19 cellular contexts compared by ENCODE assay signal in the genomic region with DNA sequence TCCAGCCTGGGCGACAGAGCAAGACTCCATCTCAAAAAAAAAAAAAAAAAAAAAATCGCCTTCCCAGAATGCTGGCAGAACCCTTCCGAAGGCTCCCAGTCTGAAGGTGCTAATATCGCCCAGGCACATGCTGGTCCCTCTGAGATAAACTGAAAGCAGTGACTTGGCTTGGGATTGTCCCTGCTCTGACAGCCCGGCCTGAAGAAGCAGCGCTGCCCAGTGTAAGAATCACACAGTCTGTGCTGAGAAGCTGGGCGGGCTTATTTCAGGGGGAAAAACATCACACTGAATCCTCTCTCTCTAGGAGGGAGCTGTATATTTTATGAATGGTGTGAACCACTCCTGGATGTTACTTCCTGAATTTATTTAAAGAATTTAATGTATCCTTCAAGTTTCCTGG. TPM values are rescaled to one million over a fixed set of nuclear protein-coding genes. Genes with fewer than 3 reads are reported as not detected.
DNase-seq lines count a peak whose midpoint lies in the region; ATAC-seq and FAIRE-seq lines count a peak whose summit lies in the region.
"Had no signal": no experiment of that assay in that cellular context is flagged by ENCODE, and none has a peak within 500 bp of the region (broad histone marks: within the 10 kb centered on the region; RNA-seq: fewer than 3 reads in every experiment).

No MANE protein-coding gene starts in this region.

- peak overlapping the region; percentile 23 for H3K4me3 Mint-ChIP-seq in natural killer cell treated with Interleukin-12 subunit alpha and Interleukin-12 subunit beta and Interleukin-15 and Interleukin-18, amount 100 ng/mL, for 72 hours
- H3K4me3 Mint-ChIP-seq: activated CD4-positive, alpha-beta memory T cell treated with anti-CD3 and anti-CD28 coated beads for 36 hours; effector memory CD8-positive, alpha-beta T cell had no signal

- DNase-seq in GM18507 (ENCODE audit: extremely low spot score, insufficient read length, low read depth) (no peak), UCSD-AML1 (lab: John Stamatoyannopoulos, UW; ENCODE audit: unreplicated experiment) (peak; percentile 24), caudate nucleus (lab: John Stamatoyannopoulos, UW) (no peak), left colon (no peak), DMS 273 (lab: John Stamatoyannopoulos, UW; ENCODE audit: unreplicated experiment) (no peak)
- DNase-seq in natural killer cell treated with Interleukin-12 subunit alpha and Interleukin-12 subunit beta and Interleukin-15 and Interleukin-18, amount 100 ng/mL, for 72 hours (ENCODE audit: low spot score) = peak; percentile 69
- no peak for DNase-seq in activated CD8-positive, alpha-beta memory T cell treated with anti-CD3 and anti-CD28 coated beads for 24 hours
- DNase-seq: activated CD4-positive, alpha-beta memory T cell treated with anti-CD3 and anti-CD28 coated beads for 36 hours; activated effector memory CD4-positive, alpha-beta T cell treated with Interleukin-2 at 50 U/mL for 16 hours; BE2C; brain microvascular endothelial cell; effector memory CD8-positive, alpha-beta T cell; NCI-H2081; NCI-H774; psoas muscle; stimulated activated CD4-positive, alpha-beta T cell treated with anti-CD3 and anti-CD28 coated beads, Interleukin-1b, Interleukin-23, amount 100 ng/mL, for 48 hours had no signal

- intact Hi-C loops in left colon (cut with DNase I, micrococcal nuclease) = no loop called here

- no peak overlapping the region for H3K27ac ChIP-seq in caudate nucleus (ENCODE audit: low read depth, low read length)
- H3K27ac ChIP-seq: brain microvascular endothelial cell, psoas muscle had no signal

- peak; percentile 61 for FAIRE-seq in GM18507 (lab: Jason Lieb, UNC)
- FAIRE-seq: frontal cortex, K562 had no signal

- H3K4me1 Mint-ChIP-seq in natural killer cell treated with Interleukin-12 subunit alpha and Interleukin-12 subunit beta and Interleukin-15 and Interleukin-18, amount 100 ng/mL, for 72 hours (ENCODE audit: low read depth in 2 of 2) = peaks cover 27 to 32% of the 10 kb centered on the region in 2 donors

- no peaks in the 10 kb centered on the region for H3K9me3 Mint-ChIP-seq in natural killer cell treated with Interleukin-12 subunit alpha and Interleukin-12 subunit beta and Interleukin-15 and Interleukin-18, amount 100 ng/mL, for 72 hours
- H3K9me3 Mint-ChIP-seq: activated CD4-positive, alpha-beta memory T cell treated with anti-CD3 and anti-CD28 coated beads for 36 hours; effector memory CD8-positive, alpha-beta T cell had no signal

- no peaks in the 10 kb centered on the region for H3K27me3 Mint-ChIP-seq in natural killer cell treated with Interleukin-12 subunit alpha and Interleukin-12 subunit beta and Interleukin-15 and Interleukin-18, amount 100 ng/mL, for 72 hours
- H3K27me3 Mint-ChIP-seq: effector memory CD8-positive, alpha-beta T cell had no signal

- peak overlapping the region; percentile 7 to 76 for H3K27ac Mint-ChIP-seq in natural killer cell treated with Interleukin-12 subunit alpha and Interleukin-12 subunit beta and Interleukin-15 and Interleukin-18, amount 100 ng/mL, for 72 hours
- H3K27ac Mint-ChIP-seq: activated CD4-positive, alpha-beta memory T cell treated with anti-CD3 and anti-CD28 coated beads for 36 hours had no signal

- H3K36me3 Mint-ChIP-seq in natural killer cell treated with Interleukin-12 subunit alpha and Interleukin-12 subunit beta and Interleukin-15 and Interleukin-18, amount 100 ng/mL, for 72 hours = no peaks in the 10 kb centered on the region
- H3K36me3 Mint-ChIP-seq: activated CD4-positive, alpha-beta memory T cell treated with anti-CD3 and anti-CD28 coated beads for 36 hours had no signal

- ATAC-seq in HG02610 (IDR thresholded peaks at IDR 0.05; ENCODE audit: unreplicated experiment) = peak; percentile 76
- peak; percentile 87 to 88 for ATAC-seq in natural killer cell treated with Interleukin-12 subunit alpha and Interleukin-12 subunit beta and Interleukin-15 and Interleukin-18, amount 100 ng/mL, for 72 hours
- no peak for ATAC-seq in left colon
- ATAC-seq: effector memory CD8-positive, alpha-beta T cell; K562; psoas muscle had no signal

RNA-seq across cellular contexts. Expression of a gene that starts 36.4 kb away (rescaled TPM):
- total RNA-seq in natural killer cell treated with Interleukin-12 subunit alpha and Interleukin-12 subunit beta and Interleukin-15 and Interleukin-18, amount 100 ng/mL, for 72 hours = 1 to 10 TPM; 4.9 to 5.5 TPM
- 10 to 100 TPM in 1 of 2 donors, 1 to 10 TPM in 1; 6.3 to 22.9 TPM for total RNA-seq in left colon

Comparison
In these comparisons a context has a peak if more than half of its experiments do, and no peak if none do; other contexts are left out.
1. DNase-seq: peak in UCSD-AML1 (single experiment) and natural killer cell treated with Interleukin-12 subunit alpha and Interleukin-12 subunit beta and Interleukin-15 and Interleukin-18, amount 100 ng/mL, for 72 hours (single experiment); none in GM18507 (single experiment), caudate nucleus (0 of 61), activated CD8-positive, alpha-beta memory T cell treated with anti-CD3 and anti-CD28 coated beads for 24 hours (single experiment), left colon (0 of 2) and DMS 273 (single experiment).